10 cellular contexts compared by ENCODE assay signal in the genomic region with DNA sequence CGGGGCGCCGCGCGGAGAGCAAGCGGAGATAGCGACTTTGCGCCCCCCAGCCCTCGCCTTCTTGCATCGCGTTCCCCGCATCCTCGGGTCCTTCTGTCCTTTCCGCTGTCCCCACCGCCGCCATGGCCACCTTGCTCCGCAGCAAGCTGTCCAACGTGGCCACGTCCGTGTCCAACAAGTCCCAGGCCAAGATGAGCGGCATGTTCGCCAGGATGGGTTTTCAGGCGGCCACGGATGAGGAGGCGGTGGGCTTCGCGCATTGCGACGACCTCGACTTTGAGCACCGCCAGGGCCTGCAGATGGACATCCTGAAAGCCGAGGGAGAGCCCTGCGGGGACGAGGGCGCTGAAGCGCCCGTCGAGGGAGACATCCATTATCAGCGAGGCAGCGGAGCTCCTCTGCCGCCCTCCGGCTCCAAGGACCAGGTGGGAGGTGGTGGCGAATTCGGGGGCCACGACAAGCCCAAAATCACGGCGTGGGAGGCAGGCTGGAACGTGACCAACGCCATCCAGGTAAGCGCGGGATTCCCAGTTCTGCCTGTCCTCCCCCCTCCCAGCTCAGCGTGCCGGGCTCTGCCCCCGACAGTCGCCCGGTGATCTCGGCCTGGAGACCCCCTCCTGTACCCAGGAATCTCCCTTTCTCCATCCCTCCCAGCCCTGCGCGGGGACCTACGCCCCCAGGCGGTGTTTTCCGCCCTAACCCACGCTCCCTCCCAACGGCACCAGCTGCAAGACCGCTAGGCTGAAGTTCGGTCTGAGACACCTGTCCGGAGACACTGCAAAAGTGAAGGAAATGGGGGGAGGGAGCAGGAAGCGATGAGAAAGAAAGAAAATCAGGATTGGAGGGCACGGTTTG. TPM values are rescaled to one million over a fixed set of nuclear protein-coding genes. Genes with fewer than 3 reads are reported as not detected.
A peak's percentile ranks its signal among the peaks of the same experiment; 100 is the strongest.
DNase-seq lines count a peak whose midpoint lies in the region; ATAC-seq and TF ChIP-seq lines count a peak whose summit lies in the region.
"Had no signal": no experiment of that assay in that cellular context is flagged by ENCODE, and none has a peak within 500 bp of the region (broad histone marks: within the 10 kb centered on the region; RNA-seq: fewer than 3 reads in every experiment).

No MANE protein-coding gene starts in this region.

- no peaks in the 10 kb centered on the region; the same call in 1 of the 2 replicates for H3K9me3 ChIP-seq in BE2C
- H3K9me3 ChIP-seq: esophagus squamous epithelium had no signal

- H3K27ac Mint-ChIP-seq in GM23338, result no peak overlapping the region
- no peak overlapping the region for H3K27ac Mint-ChIP-seq in activated T-cell treated with anti-CD3 and anti-CD28 coated beads, Interleukin-2, amount 50 U/mL, for 72 hours

- H4K8ac ChIP-seq in mesendoderm (ENCODE audit: low read depth, low read length), result no peak overlapping the region

- H4K5ac ChIP-seq in mesendoderm (ENCODE audit: low read length), result no peak overlapping the region

- peaks cover 13% of the 10 kb centered on the region for H3K9me3 Mint-ChIP-seq in GM23338
- H3K9me3 Mint-ChIP-seq in activated T-cell treated with anti-CD3 and anti-CD28 coated beads, Interleukin-2, amount 50 U/mL, for 72 hours, result no peaks in the 10 kb centered on the region

- H3K4me3 ChIP-seq in GM23338 (peak overlapping the region; percentile 61), mesendoderm (ENCODE audit: low read length) (no peak overlapping the region), BE2C (ENCODE audit: low read depth, low read length) (no peak overlapping the region)

- H3K36me3 ChIP-seq in GM23338 (ENCODE audit: insufficient read depth) (no peaks in the 10 kb centered on the region), mesendoderm (ENCODE audit: control insufficient read depth, insufficient read depth, low read length) (no peaks in the 10 kb centered on the region), BE2C (no peaks in the 10 kb centered on the region)
- H3K36me3 ChIP-seq: esophagus squamous epithelium had no signal

- H2AFZ ChIP-seq in GM23338, result peak overlapping the region; percentile 99

- H2BK5ac ChIP-seq in mesendoderm (ENCODE audit: low read length), result no peak overlapping the region

- H3K4me1 ChIP-seq in GM23338 (ENCODE audit: insufficient read depth) (peaks cover 38% of the 10 kb centered on the region), mesendoderm (ENCODE audit: control insufficient read depth, low read depth, low read length) (peaks cover 2% of the 10 kb centered on the region), BE2C (no peaks in the 10 kb centered on the region)

- H4K20me1 ChIP-seq in GM23338 (replicated peaks; ENCODE audit: insufficient read depth), result peaks cover 5% of the 10 kb centered on the region; the same call in 1 of the 2 replicates

- no peaks in the 10 kb centered on the region; the same call in 2 of the 3 replicates for H3K36me3 Mint-ChIP-seq in GM23338 (ENCODE audit: low read depth)
- peaks cover 3% of the 10 kb centered on the region in 2 donors for H3K36me3 Mint-ChIP-seq in activated T-cell treated with anti-CD3 and anti-CD28 coated beads, Interleukin-2, amount 50 U/mL, for 72 hours (ENCODE audit: insufficient read depth in 2 of 2)

- H3K27ac ChIP-seq in GM23338 (ENCODE audit: low read depth), result no peak overlapping the region
- no peak overlapping the region for H3K27ac ChIP-seq in mesendoderm (ENCODE audit: low read depth, low read length)
- H3K27ac ChIP-seq: esophagus squamous epithelium had no signal

- H3K4me3 Mint-ChIP-seq in GM23338, result peak overlapping the region; percentile 67
- peak overlapping the region; percentile 49 to 63 for H3K4me3 Mint-ChIP-seq in activated T-cell treated with anti-CD3 and anti-CD28 coated beads, Interleukin-2, amount 50 U/mL, for 72 hours

- H3K79me2 ChIP-seq in GM23338 (replicated peaks; ENCODE audit: insufficient read depth) (no peaks in the 10 kb centered on the region), mesendoderm (ENCODE audit: control insufficient read depth, insufficient read depth, low read length) (no peaks in the 10 kb centered on the region)

- peak; percentile 10 for ATAC-seq in GM23338
- no peak for ATAC-seq in activated T-cell treated with anti-CD3 and anti-CD28 coated beads, Interleukin-2, amount 50 U/mL, for 72 hours (replicated peaks in 1 of 2)

- H3K9me2 ChIP-seq in GM23338 (ENCODE audit: insufficient read depth), result no peaks in the 10 kb centered on the region

- no peak overlapping the region for H3K18ac ChIP-seq in mesendoderm (ENCODE audit: low read length)

- H3K9ac ChIP-seq in mesendoderm (ENCODE audit: low read length), result no peak overlapping the region

- H3K79me1 ChIP-seq in mesendoderm (ENCODE audit: low read length), result no peaks in the 10 kb centered on the region

- H3K4me1 Mint-ChIP-seq in GM23338, result peaks cover 59% of the 10 kb centered on the region
- peaks cover 55% of the 10 kb centered on the region for H3K4me1 Mint-ChIP-seq in activated T-cell treated with anti-CD3 and anti-CD28 coated beads, Interleukin-2, amount 50 U/mL, for 72 hours (ENCODE audit: low read depth)

- H3K23ac ChIP-seq in mesendoderm (ENCODE audit: low read length), result peak overlapping the region; percentile 95

- no peak overlapping the region for H2BK15ac ChIP-seq in mesendoderm (replicated peaks; ENCODE audit: low read depth)

- no peak overlapping the region for H2BK120ac ChIP-seq in mesendoderm (ENCODE audit: low read depth, low read length)

- TF ChIP-seq CTCF in GM23338 (conservative IDR thresholded peaks at IDR 0.05; ENCODE audit: low read depth in 2 of 2) (peak; percentile 37 to 62; a peak in 3 of 4 replicates), BE2C (IDR thresholded peaks at IDR 0.05; ENCODE audit: low read depth, low read length) (no peak; the same call in 1 of the 2 replicates)

- H2AK5ac ChIP-seq in mesendoderm (ENCODE audit: low read length), result no peak overlapping the region

- DNase-seq in NCI-H146 (lab: John Stamatoyannopoulos, UW) (peak; percentile 30), NCI-H146 treated with DMSO at 0.1 percent for 48 hours (lab: John Stamatoyannopoulos, UW; ENCODE audit: unreplicated experiment) (no peak), GM23338 (ENCODE audit: low spot score) (peak; percentile 92), mesendoderm (peak; percentile 68), BE2C (no peak), DMS153 (lab: John Stamatoyannopoulos, UW) (no peak), CD1c-positive myeloid dendritic cell (ENCODE audit: extremely low spot score) (no peak)
- peak; percentile 12 to 14 for DNase-seq in activated T-cell treated with anti-CD3 and anti-CD28 coated beads, Interleukin-2, amount 50 U/mL, for 72 hours
- DNase-seq: esophagus squamous epithelium had no signal

- peaks cover 99% of the 10 kb centered on the region for H3K27me3 Mint-ChIP-seq in GM23338 (ENCODE audit: insufficient read depth, low read depth, poor library complexity)
- peaks cover 91% of the 10 kb centered on the region for H3K27me3 Mint-ChIP-seq in activated T-cell treated with anti-CD3 and anti-CD28 coated beads, Interleukin-2, amount 50 U/mL, for 72 hours (ENCODE audit: low read depth)

- H3K56ac ChIP-seq in mesendoderm (ENCODE audit: low read length), result no peak overlapping the region

- peaks cover 100% of the 10 kb centered on the region for H3K27me3 ChIP-seq in GM23338 (ENCODE audit: insufficient read depth)
- peaks cover 86% of the 10 kb centered on the region for H3K27me3 ChIP-seq in mesendoderm (ENCODE audit: insufficient read depth, low read length, poor library complexity)
- H3K27me3 ChIP-seq in BE2C, result peaks cover 100% of the 10 kb centered on the region

- peak overlapping the region; percentile 83 for H3K4me2 ChIP-seq in GM23338
- H3K4me2 ChIP-seq in mesendoderm (ENCODE audit: low read length), result peak overlapping the region; percentile 38

- no CpG with 5 or more reads among the region's 69 CpGs for WGBS in mesendoderm (ENCODE audit: extremely low coverage, insufficient coverage, low lambda C conversion rate)

- H3F3A ChIP-seq in GM23338 (replicated peaks; ENCODE audit: low read depth), result peaks cover 14% of the 10 kb centered on the region

- no peak overlapping the region for H3K4ac ChIP-seq in mesendoderm (ENCODE audit: low read depth, low read length)

TF ChIP-seq in GM23338, 12 proteins besides CTCF, POLR2A, EP300 and RAD21 (continues in another document):
- TF ChIP-seq, protein P1, sequence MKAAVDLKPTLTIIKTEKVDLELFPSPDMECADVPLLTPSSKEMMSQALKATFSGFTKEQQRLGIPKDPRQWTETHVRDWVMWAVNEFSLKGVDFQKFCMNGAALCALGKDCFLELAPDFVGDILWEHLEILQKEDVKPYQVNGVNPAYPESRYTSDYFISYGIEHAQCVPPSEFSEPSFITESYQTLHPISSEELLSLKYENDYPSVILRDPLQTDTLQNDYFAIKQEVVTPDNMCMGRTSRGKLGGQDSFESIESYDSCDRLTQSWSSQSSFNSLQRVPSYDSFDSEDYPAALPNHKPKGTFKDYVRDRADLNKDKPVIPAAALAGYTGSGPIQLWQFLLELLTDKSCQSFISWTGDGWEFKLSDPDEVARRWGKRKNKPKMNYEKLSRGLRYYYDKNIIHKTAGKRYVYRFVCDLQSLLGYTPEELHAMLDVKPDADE (IDR thresholded peaks at IDR 0.05), result 0 out of 2 replicates have a peak, but pooled peaks have one; percentile 35
- TF ChIP-seq NANOG (IDR thresholded peaks at IDR 0.05; ENCODE audit: borderline replicate concordance) (no peak), EZH2phosphoT487 (IDR thresholded peaks at IDR 0.05; ENCODE audit: unreplicated experiment) (peak; percentile 70), CREB1 (CRISPR knock-in tag; IDR thresholded peaks at IDR 0.05; ENCODE audit: low read depth) (0 out of 2 replicates have a peak, but pooled peaks have one; percentile 20), EZH2 (IDR thresholded peaks at IDR 0.05; ENCODE audit: low read depth, unreplicated experiment) (peak; percentile 86)

RNA-seq across cellular contexts. Expression of gene SLC32A1, which starts 0.5 kb away (rescaled TPM):
- 0.08 and 0.87 TPM in 2 replicates for total RNA-seq in GM23338 (2014; rRNA removed; shearing (Covaris generic))
- 0.09 TPM in 1 of 2 replicates, not detected in the other for polyA plus RNA-seq in GM23338 (2016; fragmentation: Nextera tagmentation; extraction: Ambion mirVana)
- under 1 TPM in 1 of 2 donors, not detected in 1; 0.12 TPM for total RNA-seq in activated T-cell treated with anti-CD3 and anti-CD28 coated beads, Interleukin-2, amount 50 U/mL, for 72 hours
- 0.10 TPM for polyA plus RNA-seq in mesendoderm (2013, experiment 1 of 2)
- 0.11 TPM for polyA plus RNA-seq in mesendoderm (2013, experiment 2 of 2)
- polyA plus RNA-seq in BE2C (2012; ENCODE audit: insufficient read depth, insufficient read length, low read depth), result 85.5 TPM
- total RNA-seq: esophagus squamous epithelium, SK-MEL-5 had no signal

RNA-seq across cellular contexts. Expression of gene ACTR5, which starts 23.4 kb away (rescaled TPM):
- 19.6 and 21.8 TPM in 2 replicates for total RNA-seq in GM23338 (2014; rRNA removed; shearing (Covaris generic))
- polyA plus RNA-seq in GM23338 (2016; fragmentation: Nextera tagmentation; extraction: Ambion mirVana), result 8.4 and 9.1 TPM in 2 replicates
- total RNA-seq in activated T-cell treated with anti-CD3 and anti-CD28 coated beads, Interleukin-2, amount 50 U/mL, for 72 hours, result 1 to 10 TPM; 8.2 to 8.7 TPM
- polyA plus RNA-seq in mesendoderm (2013, experiment 1 of 2), result 11.4 TPM
- 10.7 TPM for polyA plus RNA-seq in mesendoderm (2013, experiment 2 of 2)
- polyA plus RNA-seq in BE2C (2012; ENCODE audit: insufficient read depth, insufficient read length, low read depth), result 29.2 TPM

Comparison
In these comparisons a context has a peak if more than half of its experiments do, and no peak if none do; other contexts are left out.
1. DNase-seq: peak in NCI-H146 (single experiment), GM23338 (single experiment), activated T-cell treated with anti-CD3 and anti-CD28 coated beads, Interleukin-2, amount 50 U/mL, for 72 hours (2 of 2) and mesendoderm (single experiment); none in NCI-H146 treated with DMSO at 0.1 percent for 48 hours (single experiment), BE2C (single experiment), DMS153 (single experiment) and CD1c-positive myeloid dendritic cell (single experiment).